ENCODE assay signal across 30 cellular contexts in the genomic region with DNA sequence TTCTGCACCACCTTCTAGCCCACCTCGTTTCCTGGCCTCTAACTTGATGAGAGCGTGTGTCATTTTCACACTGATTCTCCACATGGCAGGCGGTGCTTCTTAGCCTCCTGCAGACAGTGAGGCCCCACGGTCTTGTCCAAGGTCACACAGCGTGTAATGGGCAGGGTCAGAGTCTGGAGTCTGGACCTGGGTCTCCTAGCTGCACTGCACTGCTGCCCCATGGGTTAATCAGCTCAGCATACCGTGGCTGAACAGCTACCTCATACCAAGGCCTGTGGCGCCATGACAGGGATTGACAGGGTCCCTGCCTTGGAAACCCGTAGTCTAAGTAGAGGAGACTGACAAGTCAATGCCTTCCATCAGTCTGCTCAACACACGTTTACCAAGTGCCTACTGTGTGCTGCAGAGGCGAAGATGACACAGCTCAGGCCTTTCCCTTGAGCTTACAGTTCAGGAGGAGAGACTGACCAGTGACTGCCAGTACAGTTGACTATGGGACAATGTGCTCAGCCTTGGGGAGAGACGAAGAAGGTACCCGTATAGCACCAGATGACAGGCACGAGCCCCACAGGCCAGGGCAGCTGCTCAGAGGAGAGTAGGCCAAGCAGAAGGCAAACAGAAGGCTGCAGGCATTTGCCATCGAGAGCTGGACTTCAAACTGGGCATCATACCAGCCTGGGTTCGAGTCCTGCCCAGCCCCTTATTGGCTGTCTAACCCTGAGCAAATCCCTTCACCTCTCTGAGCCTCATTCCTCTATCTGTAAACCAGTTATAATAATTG. TPM values are rescaled to one million over a fixed set of nuclear protein-coding genes. Genes with fewer than 3 reads are reported as not detected.
"Had no signal": no experiment of that assay in that cellular context is flagged by ENCODE, and none has a peak within 500 bp of the region (broad histone marks: within the 10 kb centered on the region; RNA-seq: fewer than 3 reads in every experiment).

No MANE protein-coding gene starts in this region.

- H3K27ac Mint-ChIP-seq: activated CD4-positive, alpha-beta T cell treated with anti-CD3 and anti-CD28 coated beads, Interleukin-2, amount 10 ng/mL, durations not matched to agents 24 days and 14 days; activated CD8-positive, alpha-beta T cell treated with anti-CD3 and anti-CD28 coated beads, Interleukin-2, amount 10 ng/mL, durations not matched to agents 7 days and 5 days; activated naive CD4-positive, alpha-beta T cell treated with anti-CD3 and anti-CD28 coated beads, Interleukin-2, amount 10 ng/mL, durations not matched to agents 7 days and 5 days; activated naive CD8-positive, alpha-beta T cell; activated naive CD8-positive, alpha-beta T cell treated with anti-CD3 and anti-CD28 coated beads, Interleukin-2, amount 50 U/mL, for 24 hours; activated T-cell treated with anti-CD3 and anti-CD28 coated beads, Interleukin-2, amount 50 U/mL, for 24 hours; activated T-helper 2 cell treated with anti-CD3 and anti-CD28 coated beads, Interferon-gamma antibody, Interleukin-2, Interleukin-4, amounts not matched to agents 10 μg/mL and 5 μg/mL and 100 μg/mL, durations not matched to agents 14 hours and 24 hours and 36 hours; T-helper 1 cell treated with Interleukin-12 subunit alpha and Interleukin-12 subunit beta and Interleukin-4 antibody, amounts not matched to agents 30 μg/mL and 1 μg/mL, for 36 hours; T-helper 2 cell treated with Interferon-gamma antibody and Interleukin-4, amounts not matched to agents 5 μg/mL and 100 μg/mL, for 36 hours had no signal

- H3K4me1 Mint-ChIP-seq: activated CD4-positive, alpha-beta T cell treated with anti-CD3 and anti-CD28 coated beads, Interleukin-2, amount 10 ng/mL, durations not matched to agents 24 days and 14 days had no signal

- H3K9ac ChIP-seq: KMS-11, SK-N-SH had no signal

- H3K27ac ChIP-seq: brain microvascular endothelial cell, cardiac muscle cell, KMS-11, PC-9, SJSA1 had no signal

- H3K4me3 ChIP-seq: cardiac muscle cell, PC-9, SJSA1 had no signal

- H3K36me3 ChIP-seq: brain microvascular endothelial cell, cardiac muscle cell, SJSA1 had no signal

- H3K9me3 Mint-ChIP-seq: activated CD4-positive, alpha-beta T cell treated with anti-CD3 and anti-CD28 coated beads, Interleukin-2, amount 10 ng/mL, durations not matched to agents 24 days and 14 days; activated naive CD4-positive, alpha-beta T cell treated with anti-CD3 and anti-CD28 coated beads, Interleukin-2, amount 10 ng/mL, durations not matched to agents 7 days and 5 days; activated naive CD8-positive, alpha-beta T cell treated with anti-CD3 and anti-CD28 coated beads, Interleukin-2, amount 50 U/mL, for 24 hours; activated T-cell treated with anti-CD3 and anti-CD28 coated beads, Interleukin-2, amount 50 U/mL, for 24 hours; activated T-helper 2 cell treated with anti-CD3 and anti-CD28 coated beads, Interferon-gamma antibody, Interleukin-2, Interleukin-4, amounts not matched to agents 10 μg/mL and 5 μg/mL and 100 μg/mL, durations not matched to agents 14 hours and 24 hours and 36 hours; T-helper 1 cell treated with Interleukin-12 subunit alpha and Interleukin-12 subunit beta and Interleukin-4 antibody, amounts not matched to agents 30 μg/mL and 1 μg/mL, for 36 hours; T-helper 2 cell treated with Interferon-gamma antibody and Interleukin-4, amounts not matched to agents 5 μg/mL and 100 μg/mL, for 36 hours had no signal

- H3K4me3 Mint-ChIP-seq: activated CD4-positive, alpha-beta T cell treated with anti-CD3 and anti-CD28 coated beads, Interleukin-2, amount 10 ng/mL, durations not matched to agents 24 days and 14 days; activated CD8-positive, alpha-beta T cell treated with anti-CD3 and anti-CD28 coated beads, Interleukin-2, amount 10 ng/mL, durations not matched to agents 7 days and 5 days; activated naive CD4-positive, alpha-beta T cell treated with anti-CD3 and anti-CD28 coated beads, Interleukin-2, amount 10 ng/mL, durations not matched to agents 7 days and 5 days; activated naive CD8-positive, alpha-beta T cell; activated naive CD8-positive, alpha-beta T cell treated with anti-CD3 and anti-CD28 coated beads, Interleukin-2, amount 50 U/mL, for 24 hours; activated T-cell treated with anti-CD3 and anti-CD28 coated beads, Interleukin-2, amount 50 U/mL, for 24 hours; T-helper 1 cell treated with Interleukin-12 subunit alpha and Interleukin-12 subunit beta and Interleukin-4 antibody, amounts not matched to agents 30 μg/mL and 1 μg/mL, for 36 hours; T-helper 2 cell treated with Interferon-gamma antibody and Interleukin-4, amounts not matched to agents 5 μg/mL and 100 μg/mL, for 36 hours had no signal

- H2AFZ ChIP-seq: PC-9 had no signal

- H3K9me3 ChIP-seq: SJSA1, SK-N-SH had no signal

- ATAC-seq: activated CD8-positive, alpha-beta T cell treated with anti-CD3 and anti-CD28 coated beads, Interleukin-2, amount 10 ng/mL, durations not matched to agents 7 days and 5 days; activated naive CD8-positive, alpha-beta T cell treated with anti-CD3 and anti-CD28 coated beads, Interleukin-2, amount 50 U/mL, for 24 hours had no signal

- H3K4me2 ChIP-seq: KMS-11, PC-9, SK-N-SH had no signal

- DNase-seq: activated CD4-positive, alpha-beta T cell treated with anti-CD3 and anti-CD28 coated beads, Interleukin-2, amount 10 ng/mL, durations not matched to agents 24 days and 14 days; activated CD4-positive, alpha-beta T cell treated with anti-CD3 and anti-CD28 coated beads, Interleukin-2, amount 50 U/mL, for 4 hours; activated CD8-positive, alpha-beta T cell treated with anti-CD3 and anti-CD28 coated beads, Interleukin-2, amount 10 ng/mL, durations not matched to agents 7 days and 5 days; activated naive CD4-positive, alpha-beta T cell treated with anti-CD3 and anti-CD28 coated beads, Interleukin-2, amount 10 ng/mL, durations not matched to agents 7 days and 5 days; activated naive CD8-positive, alpha-beta T cell treated with anti-CD3 and anti-CD28 coated beads, Interleukin-2, amount 50 U/mL, for 24 hours; activated T-cell treated with anti-CD3 and anti-CD28 coated beads, Interleukin-2, amount 50 U/mL, for 24 hours; anterior cingulate cortex; brain microvascular endothelial cell; MM.1S; MV-4-11; NCI-H1092; NCI-H1436 treated with DMSO at 0.1 percent for 48 hours; NCI-H1694 treated with DMSO at 0.1 percent for 48 hours; NCI-H2029; NCI-H510A; NCI-H526; NCI-H748 treated with DMSO at 0.1 percent for 48 hours; NK-92 treated with Interleukin-12 subunit alpha and Interleukin-12 subunit beta, amount 100 ng/mL, for 24 hours; PC-9; SHP77 treated with DMSO at 0.1 percent for 48 hours; SK-N-SH had no signal

- H3K36me3 Mint-ChIP-seq: activated naive CD4-positive, alpha-beta T cell treated with anti-CD3 and anti-CD28 coated beads, Interleukin-2, amount 10 ng/mL, durations not matched to agents 7 days and 5 days; activated naive CD8-positive, alpha-beta T cell had no signal

RNA-seq across cellular contexts. Expression of a gene that starts 5.5 kb away (rescaled TPM):
- total RNA-seq: activated CD4-positive, alpha-beta T cell treated with anti-CD3 and anti-CD28 coated beads, Interleukin-2, amount 10 ng/mL, durations not matched to agents 24 days and 14 days; activated CD8-positive, alpha-beta T cell treated with anti-CD3 and anti-CD28 coated beads, Interleukin-2, amount 10 ng/mL, durations not matched to agents 7 days and 5 days; OCI-LY7 had no signal
- polyA plus RNA-seq: cardiac muscle cell had no signal

RNA-seq across cellular contexts. Expression of a gene that starts 46.1 kb away (rescaled TPM):
- total RNA-seq: activated CD4-positive, alpha-beta T cell treated with anti-CD3 and anti-CD28 coated beads, Interleukin-2, amount 10 ng/mL, durations not matched to agents 24 days and 14 days; activated T-helper 2 cell treated with anti-CD3 and anti-CD28 coated beads, Interferon-gamma antibody, Interleukin-2, Interleukin-4, amounts not matched to agents 10 μg/mL and 5 μg/mL and 100 μg/mL, durations not matched to agents 14 hours and 24 hours and 36 hours; cardiac muscle cell; LHCN-M2; OCI-LY7; SJSA1 had no signal
- polyA plus RNA-seq: cardiac muscle cell, SK-N-SH had no signal
